Comparison of ENCODE assay signal across 8 cellular contexts in genomic region chr12:118035194-118036041, GRCh38. TPM values are rescaled to one million over a fixed set of nuclear protein-coding genes. Genes with fewer than 3 reads are reported as not detected.
DNase-seq lines count a peak whose midpoint lies in the region; ATAC-seq, FAIRE-seq and TF ChIP-seq lines count a peak whose summit lies in the region.

No MANE protein-coding gene starts in this region.

- TF ChIP-seq EP300 in HepG2 (IDR thresholded peaks at IDR 0.05; ENCODE audit: low read depth in 2 of 2, low read length in 2 of 2) (no peak), HepG2 (CRISPR knock-in tag; IDR thresholded peaks at IDR 0.05; ENCODE audit: borderline replicate concordance) (no peak)

- peak overlapping the region; percentile 94 for H3K27ac Mint-ChIP-seq in activated CD4-positive, alpha-beta memory T cell treated with anti-CD3 and anti-CD28 coated beads for 36 hours

- no peaks in the 10 kb centered on the region for H3K27me3 Mint-ChIP-seq in activated CD4-positive, alpha-beta memory T cell treated with anti-CD3 and anti-CD28 coated beads for 36 hours

- no peak overlapping the region for H3K27ac ChIP-seq in HepG2 (ENCODE audit: extremely low read length, insufficient read depth, low read length)

- ATAC-seq in GM19395 (IDR thresholded peaks at IDR 0.05; ENCODE audit: unreplicated experiment): peak; percentile 91
- ATAC-seq in HG03196 (IDR thresholded peaks at IDR 0.05; ENCODE audit: unreplicated experiment): peak; percentile 74
- peak; percentile 52 for ATAC-seq in HepG2

- TF ChIP-seq POLR2A in HepG2 (IDR thresholded peaks at IDR 0.05; ENCODE audit: insufficient read depth in 1 of 2, low read depth in 2 of 2, low read length in 2 of 2): no peak

- H3K4me3 Mint-ChIP-seq in activated CD4-positive, alpha-beta memory T cell treated with anti-CD3 and anti-CD28 coated beads for 36 hours: peak overlapping the region; percentile 31

- CTCF ChIA-PET in activated CD4-positive, alpha-beta memory T cell treated with anti-CD3 and anti-CD28 coated beads for 36 hours (lab: Charles Lee): interaction anchor here (1.0 to 4.7 kb wide), 12 partner anchors 9 to 198 kb away, joined by 3 to 44 read pairs (median 9); partner anchors contain the start of gene RFC5
- CTCF ChIA-PET in HepG2 (lab: Yijun Ruan, JAX; ENCODE audit: low intra/inter-chr PET ratio, low total read pairs): interaction anchor here (1.1 to 2.4 kb wide), 2 partner anchors 158 to 160 kb away, joined by 3 to 17 read pairs; no protein-coding TSS in a partner anchor

- H3K36me3 Mint-ChIP-seq in activated CD4-positive, alpha-beta memory T cell treated with anti-CD3 and anti-CD28 coated beads for 36 hours: peaks cover 68% of the 10 kb centered on the region

- H3K36me3 ChIP-seq in HepG2 (replicated peaks in 1 of 2; ENCODE audit: control insufficient read depth in 1 of 2, insufficient read depth in 2 of 2, low read length in 2 of 2): peaks cover 21 to 64% of the 10 kb centered on the region in 2 experiments

- 94% methylated on average over 7 of the region's 9 CpGs for WGBS in HepG2 (ENCODE audit: low lambda C conversion rate)

- FAIRE-seq in HepG2 (lab: Jason Lieb, UNC): no peak

- H3K4me1 Mint-ChIP-seq in activated CD4-positive, alpha-beta memory T cell treated with anti-CD3 and anti-CD28 coated beads for 36 hours (ENCODE audit: low read depth): peaks cover 57% of the 10 kb centered on the region

- DNase-seq in DMS 273 (lab: John Stamatoyannopoulos, UW; ENCODE audit: unreplicated experiment): peak; percentile 60
- DNase-seq in DMS 273 treated with DMSO at 0.1 percent for 48 hours (lab: John Stamatoyannopoulos, UW): no peak
- DNase-seq in activated CD4-positive, alpha-beta memory T cell treated with anti-CD3 and anti-CD28 coated beads for 36 hours: peak; percentile 55
- DNase-seq in HepG2 (ENCODE audit: low spot score): no peak
- DNase-seq in ureter (ENCODE audit: low spot score): no peak
- no peak for DNase-seq in cortex of kidney (lab: John Stamatoyannopoulos, UW)

- no peak overlapping the region for H2AFZ ChIP-seq in HepG2 (ENCODE audit: low read length)

- H3K27me3 ChIP-seq in HepG2 (ENCODE audit: control insufficient read depth in 1 of 2, insufficient read depth in 2 of 2, low read length in 2 of 2): no peaks in the 10 kb centered on the region

- POLR2A ChIA-PET in activated CD4-positive, alpha-beta memory T cell treated with anti-CD3 and anti-CD28 coated beads for 36 hours (lab: Charles Lee): interaction anchor here (1.2 to 5.1 kb wide), 9 partner anchors 8 to 161 kb away, joined by 3 to 73 read pairs (median 8); partner anchors contain the start of genes PEBP1, RFC5 and WSB2
- POLR2A ChIA-PET in HepG2 (lab: Yijun Ruan, JAX): interaction anchor here (1.1 to 1.9 kb wide), 3 partner anchors 9 to 29 kb away, joined by 3 to 5 read pairs (median 4); partner anchors contain the start of gene WSB2

- H3K79me2 ChIP-seq in HepG2 (ENCODE audit: insufficient read depth, low read length): no peaks in the 10 kb centered on the region

- H3K9me3 Mint-ChIP-seq in activated CD4-positive, alpha-beta memory T cell treated with anti-CD3 and anti-CD28 coated beads for 36 hours: no peaks in the 10 kb centered on the region

- H3K4me2 ChIP-seq in HepG2 (ENCODE audit: low read depth, low read length): no peak overlapping the region

- no peak for TF ChIP-seq CTCF in HepG2 (CRISPR knock-in tag; IDR thresholded peaks at IDR 0.05)

- intact Hi-C loops in activated CD4-positive, alpha-beta memory T cell treated with anti-CD3 and anti-CD28 coated beads for 36 hours (cut with micrococcal nuclease): loop anchor here (1.0 to 10.0 kb wide), 6 partner anchors 9 to 1639 kb away; partner anchors contain the start of gene RFC5
- intact Hi-C loops in HepG2 (cut with micrococcal nuclease; ENCODE audit: unreplicated experiment): loop anchor here (1.0 to 2.0 kb wide), 2 partner anchors 17 to 160 kb away; no protein-coding TSS in a partner anchor

- H3K9ac ChIP-seq in HepG2 (ENCODE audit: insufficient read depth, low read depth, low read length): no peak overlapping the region

- H4K20me1 ChIP-seq in HepG2 (ENCODE audit: insufficient read depth, low read length): no peaks in the 10 kb centered on the region

- H3K4me1 ChIP-seq in HepG2 (ENCODE audit: insufficient read depth, low read length): peaks cover 15% of the 10 kb centered on the region

- BruUV-seq in HepG2 (replicated peaks; lab: Mats Ljungman, UMichigan): no TSS peak

- no peak for TF ChIP-seq RAD21 in HepG2 (CRISPR knock-in tag; IDR thresholded peaks at IDR 0.05)

- H3K9me3 ChIP-seq in HepG2 (ENCODE audit: low read length): no peaks in the 10 kb centered on the region

- in situ Hi-C loops in HepG2 (cut with HindIII; ENCODE audit: extremely low pct_ligation_motif_present, low pct_unique_long_range_greater_than_20kb): no loop called here

- H3K4me3 ChIP-seq in HepG2 (replicated peaks in 1 of 3; ENCODE audit: insufficient read depth in 1 of 3, low read depth in 2 of 3, low read length in 3 of 3): no peak overlapping the region

RNA-seq across cellular contexts. Expression of gene RFC5, which starts 18.9 kb away (rescaled TPM):
- 10 to 100 TPM; 65.8 to 70.8 TPM for total RNA-seq in activated CD4-positive, alpha-beta memory T cell treated with anti-CD3 and anti-CD28 coated beads for 36 hours
- total RNA-seq in HepG2 (2016; rRNA removed; fragmentation: Illumina TruSeq; extraction: Trizol): 51.4 and 66.2 TPM in 2 replicates
- total RNA-seq in HepG2 (2016; cell fraction: cytosol; rRNA removed; fragmentation: Illumina TruSeq; extraction: Trizol; ENCODE audit: low read depth): 22.7 and 23.4 TPM in 2 replicates
- total RNA-seq in HepG2 (2016; cell fraction: insoluble cytoplasmic fraction; rRNA removed; fragmentation: Illumina TruSeq; extraction: Trizol): 53.2 and 65.5 TPM in 2 replicates
- total RNA-seq in HepG2 (2016; cell fraction: membrane; rRNA removed; fragmentation: Illumina TruSeq; extraction: Trizol): 26.8 and 27.2 TPM in 2 replicates
- 36.7 and 42.5 TPM in 2 replicates for total RNA-seq in HepG2 (2016; cell fraction: nucleus; rRNA removed; fragmentation: Illumina TruSeq; extraction: Trizol)
- polyA plus RNA-seq in HepG2 (2011; rRNA removed): 12.1 and 16.8 TPM in 2 replicates
- polyA plus RNA-seq in HepG2 (2011; cell fraction: cytosol; rRNA removed): 9.6 and 13.1 TPM in 2 replicates
- 14.0 and 22.1 TPM in 2 replicates for polyA plus RNA-seq in HepG2 (2011; cell fraction: nucleus; rRNA removed)
- 7.1 and 12.7 TPM in 2 replicates for polyA plus RNA-seq in HepG2 (2012)
- 9.8 and 11.9 TPM in 2 replicates for polyA plus RNA-seq in HepG2 (2016; cell fraction: cytosol; fragmentation: Illumina TruSeq; extraction: Trizol; ENCODE audit: low read depth)
- polyA plus RNA-seq in HepG2 (2016; cell fraction: insoluble cytoplasmic fraction; fragmentation: Illumina TruSeq; extraction: Trizol; ENCODE audit: low read depth): 71.8 and 75.5 TPM in 2 replicates
- polyA plus RNA-seq in HepG2 (2016; cell fraction: membrane; fragmentation: Illumina TruSeq; extraction: Trizol; ENCODE audit: low read depth): 18.4 and 19.2 TPM in 2 replicates
- polyA plus RNA-seq in HepG2 (2016; cell fraction: nucleus; fragmentation: Illumina TruSeq; extraction: Trizol; ENCODE audit: insufficient read depth, low read depth): 57.5 and 58.7 TPM in 2 replicates
- 15.8 and 70.0 TPM in 2 replicates for polyA minus RNA-seq in HepG2 (2011; rRNA and poly(A)+ RNA removed; ENCODE audit: low replicate concordance)
- polyA minus RNA-seq in HepG2 (2011; cell fraction: cytosol; rRNA and poly(A)+ RNA removed): 9.1 and 12.9 TPM in 2 replicates
- polyA minus RNA-seq in HepG2 (2011; cell fraction: nucleus; rRNA and poly(A)+ RNA removed): 17.5 and 18.8 TPM in 2 replicates
- total RNA-seq in ureter: 18.4 TPM

RNA-seq across cellular contexts. Expression of gene WSB2, which starts 25.6 kb away (rescaled TPM):
- total RNA-seq in activated CD4-positive, alpha-beta memory T cell treated with anti-CD3 and anti-CD28 coated beads for 36 hours: 100 to 1,000 TPM in 1 of 2 experiments, 10 to 100 TPM in 1; 93.2 to 102 TPM
- total RNA-seq in HepG2 (2016; rRNA removed; fragmentation: Illumina TruSeq; extraction: Trizol): 31.0 and 39.5 TPM in 2 replicates
- 58.3 and 64.9 TPM in 2 replicates for total RNA-seq in HepG2 (2016; cell fraction: cytosol; rRNA removed; fragmentation: Illumina TruSeq; extraction: Trizol; ENCODE audit: low read depth)
- total RNA-seq in HepG2 (2016; cell fraction: insoluble cytoplasmic fraction; rRNA removed; fragmentation: Illumina TruSeq; extraction: Trizol): 32.3 and 33.3 TPM in 2 replicates
- 113 and 119 TPM in 2 replicates for total RNA-seq in HepG2 (2016; cell fraction: membrane; rRNA removed; fragmentation: Illumina TruSeq; extraction: Trizol)
- 17.3 and 21.7 TPM in 2 replicates for total RNA-seq in HepG2 (2016; cell fraction: nucleus; rRNA removed; fragmentation: Illumina TruSeq; extraction: Trizol)
- polyA plus RNA-seq in HepG2 (2011; rRNA removed): 76.5 and 82.8 TPM in 2 replicates
- 90.5 and 92.1 TPM in 2 replicates for polyA plus RNA-seq in HepG2 (2011; cell fraction: cytosol; rRNA removed)
- polyA plus RNA-seq in HepG2 (2011; cell fraction: nucleus; rRNA removed): 33.9 and 37.1 TPM in 2 replicates
- 39.1 and 50.3 TPM in 2 replicates for polyA plus RNA-seq in HepG2 (2012)
- 108 and 109 TPM in 2 replicates for polyA plus RNA-seq in HepG2 (2016; cell fraction: cytosol; fragmentation: Illumina TruSeq; extraction: Trizol; ENCODE audit: low read depth)
- polyA plus RNA-seq in HepG2 (2016; cell fraction: insoluble cytoplasmic fraction; fragmentation: Illumina TruSeq; extraction: Trizol; ENCODE audit: low read depth): 32.4 and 39.7 TPM in 2 replicates
- polyA plus RNA-seq in HepG2 (2016; cell fraction: membrane; fragmentation: Illumina TruSeq; extraction: Trizol; ENCODE audit: low read depth): 111 and 130 TPM in 2 replicates
- 25.3 and 27.6 TPM in 2 replicates for polyA plus RNA-seq in HepG2 (2016; cell fraction: nucleus; fragmentation: Illumina TruSeq; extraction: Trizol; ENCODE audit: insufficient read depth, low read depth)
- 192 and 280 TPM in 2 replicates for polyA minus RNA-seq in HepG2 (2011; rRNA and poly(A)+ RNA removed; ENCODE audit: low replicate concordance)
- polyA minus RNA-seq in HepG2 (2011; cell fraction: cytosol; rRNA and poly(A)+ RNA removed): 89.2 and 103 TPM in 2 replicates
- polyA minus RNA-seq in HepG2 (2011; cell fraction: nucleus; rRNA and poly(A)+ RNA removed): 50.3 and 54.8 TPM in 2 replicates
- total RNA-seq in ureter: 73.5 TPM

Comparison
In these comparisons a context has a peak if more than half of its experiments do, and no peak if none do; other contexts are left out.
1. DNase-seq: peak in DMS 273 (single experiment) and activated CD4-positive, alpha-beta memory T cell treated with anti-CD3 and anti-CD28 coated beads for 36 hours (single experiment); none in DMS 273 treated with DMSO at 0.1 percent for 48 hours (single experiment), HepG2 (single experiment), ureter (single experiment) and cortex of kidney (single experiment).
2. Peak in every context shown above with its lines, with median percentiles within 50 percentile points of each other: ATAC-seq.